1 cellular context compared by ENCODE assay signal in the genomic region with DNA sequence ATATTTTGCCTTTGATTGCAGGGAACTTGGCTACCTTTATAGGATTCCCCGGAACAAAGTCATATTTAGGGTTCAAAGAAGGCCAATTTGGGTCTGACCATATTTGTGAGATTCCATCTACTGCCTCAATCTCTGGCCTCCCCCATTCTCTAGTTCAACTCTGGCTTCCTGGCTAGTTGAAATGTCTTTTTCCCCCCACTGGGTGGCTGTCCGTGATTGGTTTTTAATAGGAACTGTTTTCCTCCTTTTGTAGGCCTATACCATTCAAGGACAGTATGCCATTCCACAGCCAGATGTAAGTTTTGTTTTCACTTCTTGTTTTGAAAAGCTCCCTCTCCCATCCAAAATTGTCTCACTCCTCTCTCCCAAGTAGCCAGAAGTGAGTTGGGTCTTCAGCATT.
TF ChIP-seq lines count a peak whose summit lies in the region.

No MANE protein-coding gene starts in this region.

TF ChIP-seq in SK-N-SH, 30 proteins besides CTCF, POLR2A, EP300 and RAD21:
- no peak for TF ChIP-seq RCOR1 (IDR thresholded peaks at IDR 0.05; ENCODE audit: low read length)
- 0 out of 2 replicates have a peak, but pooled peaks have one; percentile 14 for TF ChIP-seq POLR2AphosphoS5 (IDR thresholded peaks at IDR 0.05; ENCODE audit: low read depth, low read length)
